In genomic region chr15:83998486-83998885, GRCh38 we compare ENCODE assay signal across 25 cellular contexts.
"Had no signal": no experiment of that assay in that cellular context is flagged by ENCODE, and none has a peak within 500 bp of the region (broad histone marks: within the 10 kb centered on the region; RNA-seq: fewer than 3 reads in every experiment).

No MANE protein-coding gene starts in this region.

- H3K4me1 ChIP-seq: colonic mucosa, gastroesophageal sphincter, left lung, sigmoid colon, transverse colon had no signal

- H3K27ac ChIP-seq: cardiac muscle cell, colonic mucosa, dorsolateral prefrontal cortex, gastroesophageal sphincter, left lung, sigmoid colon, transverse colon had no signal

- ATAC-seq: activated CD4-positive, alpha-beta T cell treated with anti-CD3 and anti-CD28 coated beads for 36 hours; activated naive CD4-positive, alpha-beta T cell treated with anti-CD3 and anti-CD28 coated beads, Interleukin-2, amount 50 U/mL, for 72 hours; activated T-cell treated with anti-CD3 and anti-CD28 coated beads, Interleukin-2, amount 50 U/mL, for 72 hours; gastroesophageal sphincter; left lung had no signal

- DNase-seq: activated CD4-positive, alpha-beta T cell treated with anti-CD3 and anti-CD28 coated beads for 36 hours; activated CD4-positive, CD25-positive, alpha-beta regulatory T cell; activated naive CD4-positive, alpha-beta T cell; activated T-cell treated with anti-CD3 and anti-CD28 coated beads for 4 hours; activated T-cell treated with anti-CD3 and anti-CD28 coated beads, Interleukin-2, amount 50 U/mL, for 72 hours; anterior cingulate cortex; cerebellar nuclear complex; colonic mucosa; dorsolateral prefrontal cortex; effector memory CD4-positive, alpha-beta T cell; erythroblast; head of caudate nucleus; hippocampal formation; left lung; retina; sigmoid colon; stimulated activated CD4-positive, alpha-beta T cell treated with anti-CD3 and anti-CD28 coated beads, Interleukin-15, amount 100 ng/mL, for 24 hours; stimulated activated CD4-positive, alpha-beta T cell treated with anti-CD3 and anti-CD28 coated beads, Interleukin-2, amount 100 ng/mL, for 24 hours; stimulated activated naive CD4-positive, alpha-beta T cell treated with Interleukin-2 at 50 U/mL for 16 hours; T-helper 1 cell; transverse colon had no signal

- H3K9me3 ChIP-seq: colonic mucosa, gastroesophageal sphincter, left lung, sigmoid colon, transverse colon had no signal

- H3K4me3 ChIP-seq: cardiac muscle cell, colonic mucosa, dorsolateral prefrontal cortex, gastroesophageal sphincter, left lung, lung, sigmoid colon, transverse colon had no signal

- H3K36me3 ChIP-seq: cardiac muscle cell, colonic mucosa, gastroesophageal sphincter, left lung, sigmoid colon, transverse colon had no signal

- H3K27me3 ChIP-seq: cardiac muscle cell, colonic mucosa, dorsolateral prefrontal cortex, gastroesophageal sphincter, left lung, sigmoid colon, transverse colon had no signal
